9 cellular contexts compared by ENCODE assay signal in the genomic region with DNA sequence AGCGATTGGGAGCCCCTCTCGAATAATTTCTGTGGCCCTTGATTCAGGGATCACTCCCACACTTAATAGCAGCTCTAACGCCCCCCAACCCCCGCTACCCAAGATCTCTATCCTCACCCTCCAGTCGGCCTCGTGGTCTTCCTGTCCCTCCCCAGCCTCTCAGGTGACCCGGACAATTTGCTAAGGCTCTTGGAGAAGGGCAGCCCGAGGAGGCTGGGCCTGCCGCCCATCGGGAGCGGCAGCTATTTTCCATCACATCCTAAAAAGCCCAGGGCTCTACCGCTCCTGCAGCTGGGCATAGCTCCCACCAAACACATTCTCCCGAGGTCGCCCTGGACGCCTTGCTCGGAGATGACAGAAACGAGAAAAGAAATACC. TPM values are rescaled to one million over a fixed set of nuclear protein-coding genes. Genes with fewer than 3 reads are reported as not detected.
DNase-seq lines count a peak whose midpoint lies in the region; ATAC-seq and TF ChIP-seq lines count a peak whose summit lies in the region.
"Had no signal": no experiment of that assay in that cellular context is flagged by ENCODE, and none has a peak within 500 bp of the region (broad histone marks: within the 10 kb centered on the region; RNA-seq: fewer than 3 reads in every experiment).

No MANE protein-coding gene starts in this region.

- BruUV-seq in MCF 10A (replicated peaks; lab: Mats Ljungman, UMichigan) = TSS peak; percentile 64

- peak overlapping the region; percentile 67 for H3K4me3 Mint-ChIP-seq in activated CD8-positive, alpha-beta memory T cell treated with anti-CD3 and anti-CD28 coated beads, Interleukin-2, amount 10 ng/mL, durations not matched to agents 7 days and 5 days
- peak overlapping the region; percentile 61 for H3K4me3 Mint-ChIP-seq in MCF 10A (ENCODE audit: unreplicated experiment)

- peaks cover 0 to 34% of the 10 kb centered on the region in 2 donors for H3K36me3 ChIP-seq in left lung
- peaks cover 27 to 30% (median 28%) of the 10 kb centered on the region in 3 donors for H3K36me3 ChIP-seq in tibial artery

- no peaks in the 10 kb centered on the region for H3K9me3 Mint-ChIP-seq in activated CD8-positive, alpha-beta memory T cell treated with anti-CD3 and anti-CD28 coated beads, Interleukin-2, amount 10 ng/mL, durations not matched to agents 7 days and 5 days (ENCODE audit: low read depth)
- H3K9me3 Mint-ChIP-seq in MCF 10A (ENCODE audit: unreplicated experiment) = no peaks in the 10 kb centered on the region

- H3K27ac Mint-ChIP-seq in activated CD8-positive, alpha-beta memory T cell treated with anti-CD3 and anti-CD28 coated beads, Interleukin-2, amount 10 ng/mL, durations not matched to agents 7 days and 5 days = no peak overlapping the region
- H3K27ac Mint-ChIP-seq in MCF 10A (ENCODE audit: low read depth, unreplicated experiment) = peak overlapping the region; percentile 49

- no peak for TF ChIP-seq CTCF in MCF 10A (IDR thresholded peaks at IDR 0.05; ENCODE audit: unreplicated experiment)
- TF ChIP-seq CTCF in left lung (IDR thresholded peaks at IDR 0.05) = no peak
- no peak for TF ChIP-seq CTCF in tibial artery (IDR thresholded peaks at IDR 0.05)

- H3K36me3 Mint-ChIP-seq in activated CD8-positive, alpha-beta memory T cell treated with anti-CD3 and anti-CD28 coated beads, Interleukin-2, amount 10 ng/mL, durations not matched to agents 7 days and 5 days = no peaks in the 10 kb centered on the region
- peaks cover 43% of the 10 kb centered on the region for H3K36me3 Mint-ChIP-seq in MCF 10A (ENCODE audit: insufficient read depth, unreplicated experiment)

- peaks cover 0 to 12% of the 10 kb centered on the region in 2 donors for H3K27me3 ChIP-seq in left lung
- no peaks in the 10 kb centered on the region for H3K27me3 ChIP-seq in tibial artery

- peaks cover 20% of the 10 kb centered on the region for H3K27me3 Mint-ChIP-seq in activated CD8-positive, alpha-beta memory T cell treated with anti-CD3 and anti-CD28 coated beads, Interleukin-2, amount 10 ng/mL, durations not matched to agents 7 days and 5 days
- no peaks in the 10 kb centered on the region for H3K27me3 Mint-ChIP-seq in MCF 10A (ENCODE audit: insufficient read depth, unreplicated experiment)

- POLR2A ChIA-PET in MCF 10A (lab: Yijun Ruan, JAX) = interaction anchor here (0.7 to 41.5 kb wide), 12 partner anchors 8 to 233 kb away, joined by 3 to 1388 read pairs (median 4); a partner anchor contains a TSS

- peak overlapping the region in 1 of 2 donors; percentile 79 for H3K27ac ChIP-seq in left lung
- peak overlapping the region; percentile 93 to 97 for H3K27ac ChIP-seq in tibial artery

- ATAC-seq in activated CD8-positive, alpha-beta memory T cell treated with anti-CD3 and anti-CD28 coated beads, Interleukin-2, amount 10 ng/mL, durations not matched to agents 7 days and 5 days = no peak
- ATAC-seq in left lung = peak; percentile 6
- no peak for ATAC-seq in GM18861 (IDR thresholded peaks at IDR 0.05; ENCODE audit: unreplicated experiment)

- H3K9me3 ChIP-seq in left lung (no peaks in the 10 kb centered on the region), tibial artery (no peaks in the 10 kb centered on the region)

- H3K4me1 ChIP-seq in left lung (peaks cover 21 to 39% of the 10 kb centered on the region in 2 donors), tibial artery (peaks cover 0 to 44% (median 30%) of the 10 kb centered on the region in 4 donors)

- CTCF ChIA-PET in activated CD8-positive, alpha-beta memory T cell treated with anti-CD3 and anti-CD28 coated beads, Interleukin-2, amount 10 ng/mL, durations not matched to agents 7 days and 5 days (lab: Charles Lee) = interaction anchor here (0.9 to 17.6 kb wide), 20 partner anchors 10 to 77 kb away, joined by 3 to 597 read pairs (median 8); a partner anchor contains a TSS
- CTCF ChIA-PET in MCF 10A (lab: Yijun Ruan, JAX) = interaction anchor here (0.6 to 70.3 kb wide), 30 partner anchors 8 to 873 kb away, joined by 3 to 3816 read pairs (median 4); a partner anchor contains a TSS

- DNase-seq in activated CD8-positive, alpha-beta memory T cell treated with anti-CD3 and anti-CD28 coated beads, Interleukin-2, amount 10 ng/mL, durations not matched to agents 7 days and 5 days = no peak
- no peak for DNase-seq in activated CD8-positive, alpha-beta memory T cell treated with anti-CD3 and anti-CD28 coated beads for 24 hours
- DNase-seq in MCF 10A (ENCODE audit: unreplicated experiment) = no peak
- DNase-seq in left lung = no peak
- DNase-seq in tibial artery = no peak
- no peak for DNase-seq in NCI-H2107 (lab: John Stamatoyannopoulos, UW)
- no peak for DNase-seq in stimulated activated CD4-positive, alpha-beta T cell treated with anti-CD3 and anti-CD28 coated beads, Interleukin-4, amount 100 ng/mL, for 4 hours

- peaks cover 33% of the 10 kb centered on the region for H3K4me1 Mint-ChIP-seq in activated CD8-positive, alpha-beta memory T cell treated with anti-CD3 and anti-CD28 coated beads, Interleukin-2, amount 10 ng/mL, durations not matched to agents 7 days and 5 days
- H3K4me1 Mint-ChIP-seq in MCF 10A (ENCODE audit: insufficient read depth, unreplicated experiment) = peaks cover 43% of the 10 kb centered on the region

- intact Hi-C loops in MCF 10A (cut with micrococcal nuclease) (no loop called here), left lung (cut with DNase I) (loop anchor here in 1 of 2 donors (5.0 kb wide), 1 partner anchor 34 kb away; no protein-coding TSS in a partner anchor), tibial artery (cut with DNase I; ENCODE audit: low total_unique reads) (loop anchor here (5.0 kb wide), 1 partner anchor 34 kb away; no protein-coding TSS in a partner anchor)

- H3K4me3 ChIP-seq in left lung = peak overlapping the region; percentile 18 to 43
- peak overlapping the region; percentile 39 to 47 for H3K4me3 ChIP-seq in tibial artery

RNA-seq across cellular contexts. Expression of a gene that starts 12.0 kb away (rescaled TPM):
- total RNA-seq in activated CD8-positive, alpha-beta memory T cell treated with anti-CD3 and anti-CD28 coated beads, Interleukin-2, amount 10 ng/mL, durations not matched to agents 7 days and 5 days = 10 to 100 TPM; 12.9 to 23.5 TPM
- total RNA-seq in MCF 10A (2022) (169 and 204 TPM in 2 replicates), left lung (10 to 100 TPM; 46.8 to 82.7 TPM)

RNA-seq across cellular contexts. Expression of a gene that starts 25.9 kb away (rescaled TPM):
- 10 to 100 TPM; 71.7 to 78.3 TPM for total RNA-seq in activated CD8-positive, alpha-beta memory T cell treated with anti-CD3 and anti-CD28 coated beads, Interleukin-2, amount 10 ng/mL, durations not matched to agents 7 days and 5 days
- total RNA-seq in MCF 10A (2022) (263 and 358 TPM in 2 replicates), left lung (100 to 1,000 TPM; 216 to 235 TPM)

RNA-seq across cellular contexts. Expression of a gene that starts 57.9 kb away (rescaled TPM):
- total RNA-seq in activated CD8-positive, alpha-beta memory T cell treated with anti-CD3 and anti-CD28 coated beads, Interleukin-2, amount 10 ng/mL, durations not matched to agents 7 days and 5 days = 1 to 10 TPM; 1.4 to 2.8 TPM
- 31.4 and 34.9 TPM in 2 replicates for total RNA-seq in MCF 10A (2022)
- total RNA-seq in left lung = 10 to 100 TPM; 37.9 to 41.5 TPM

RNA-seq across cellular contexts. Expression of a gene that starts 59.5 kb away (rescaled TPM):
- total RNA-seq in activated CD8-positive, alpha-beta memory T cell treated with anti-CD3 and anti-CD28 coated beads, Interleukin-2, amount 10 ng/mL, durations not matched to agents 7 days and 5 days = not detected
- total RNA-seq in MCF 10A (2022) (0.05 TPM in 1 of 2 replicates, not detected in the other), left lung (under 1 TPM in 1 of 2 donors, not detected in 1; 0.38 TPM)
- total RNA-seq: M059J had no signal
